In genomic region chr3:46495901-46496456, GRCh38 we compare ENCODE assay signal across 16 cellular contexts. TPM values are rescaled to one million over a fixed set of nuclear protein-coding genes. Genes with fewer than 3 reads are reported as not detected.
DNase-seq lines count a peak whose midpoint lies in the region; ATAC-seq, FAIRE-seq and TF ChIP-seq lines count a peak whose summit lies in the region.
"Had no signal": no experiment of that assay in that cellular context is flagged by ENCODE, and none has a peak within 500 bp of the region (broad histone marks: within the 10 kb centered on the region; RNA-seq: fewer than 3 reads in every experiment).

No MANE protein-coding gene starts in this region.

- H4K20me1 ChIP-seq in DOHH2 (ENCODE audit: control insufficient read depth, insufficient read depth, low read depth, low read length): no peaks in the 10 kb centered on the region
- no peaks in the 10 kb centered on the region for H4K20me1 ChIP-seq in K562 (replicated peaks; ENCODE audit: control insufficient read depth, insufficient read depth, low read length)

- no peaks in the 10 kb centered on the region for H3K9me2 ChIP-seq in DOHH2 (replicated peaks; ENCODE audit: control insufficient read depth, low read length)

- H3K18ac ChIP-seq in mesendoderm (ENCODE audit: low read length): peak overlapping the region; percentile 32

- POLR2A ChIA-PET in K562 (lab: Yijun Ruan, JAX): interaction anchor here (0.6 to 1.2 kb wide), 6 partner anchors 9 to 201 kb away, joined by 3 to 4 read pairs (median 3); no protein-coding TSS in a partner anchor

- H3K27ac Mint-ChIP-seq in endodermal cell: no peak overlapping the region
- H3K27ac Mint-ChIP-seq: activated naive CD8-positive, alpha-beta T cell treated with anti-CD3 and anti-CD28 coated beads for 36 hours had no signal

- peak overlapping the region; percentile 1 for H2BK15ac ChIP-seq in mesendoderm (replicated peaks; ENCODE audit: low read depth)

- intact Hi-C loops in K562 (cut with micrococcal nuclease): loop anchor here (1.0 kb wide), 1 partner anchor 62 kb away; no protein-coding TSS in a partner anchor

- H3K9ac ChIP-seq in K562 (ENCODE audit: insufficient read depth in 1 of 2, low read depth in 2 of 2, low read length in 2 of 2) (peak overlapping the region in 1 of 2 experiments; percentile 72; a peak in 1 of 4 replicates), mesendoderm (ENCODE audit: low read length) (no peak overlapping the region), endodermal cell (ENCODE audit: extremely low read depth, low read length, poor library complexity, severe bottlenecking) (no peak overlapping the region)

- no peak for FAIRE-seq in K562 (lab: Jason Lieb, UNC)

- peaks cover 16% of the 10 kb centered on the region for H3K9me3 Mint-ChIP-seq in endodermal cell
- H3K9me3 Mint-ChIP-seq: activated naive CD8-positive, alpha-beta T cell treated with anti-CD3 and anti-CD28 coated beads for 36 hours; CD8-positive, alpha-beta memory T cell; naive thymus-derived CD4-positive, alpha-beta T cell had no signal

- peaks cover 3% of the 10 kb centered on the region for H3K27me3 Mint-ChIP-seq in endodermal cell (ENCODE audit: insufficient read depth)
- H3K27me3 Mint-ChIP-seq: activated naive CD8-positive, alpha-beta T cell treated with anti-CD3 and anti-CD28 coated beads for 36 hours; CD8-positive, alpha-beta memory T cell had no signal

- H3K27ac ChIP-seq in DOHH2 (ENCODE audit: low read depth, low read length) (peak overlapping the region; percentile 6; the same call in 1 of the 2 replicates), K562 (ENCODE audit: extremely low read depth, low read depth, low read length) (peak overlapping the region; percentile 41; the same call in 2 of the 3 replicates), mesendoderm (ENCODE audit: low read depth, low read length) (peak overlapping the region; percentile 69), caudate nucleus (ENCODE audit: low read depth, low read length) (no peak overlapping the region), endodermal cell (ENCODE audit: low read depth, low read length) (no peak overlapping the region)
- H3K27ac ChIP-seq: gastrocnemius medialis, right atrium auricular region had no signal

- DNase-seq in LHCN-M2 (ENCODE audit: low read depth) (peak; percentile 55), K562 (ENCODE audit: extremely low read depth in 1 of 4, low spot score in 3 of 4) (no peak), mesendoderm (peak; percentile 64), caudate nucleus (lab: John Stamatoyannopoulos, UW) (no peak), midbrain (lab: John Stamatoyannopoulos, UW) (no peak), dermis blood vessel endothelial cell (no peak), endodermal cell (no peak)
- DNase-seq: cortex of kidney, gastrocnemius medialis, left cardiac atrium had no signal

- no peak overlapping the region for H3K4me3 ChIP-seq in DOHH2 (ENCODE audit: low read length)
- no peak overlapping the region for H3K4me3 ChIP-seq in K562
- H3K4me3 ChIP-seq in mesendoderm (ENCODE audit: low read length): no peak overlapping the region
- no peak overlapping the region for H3K4me3 ChIP-seq in endodermal cell (ENCODE audit: low read length)
- H3K4me3 ChIP-seq: gastrocnemius medialis, right atrium auricular region had no signal

- H4K8ac ChIP-seq in mesendoderm (ENCODE audit: low read depth, low read length): no peak overlapping the region

- in situ Hi-C loops in K562 (cut with MboI): no loop called here

- H3F3A ChIP-seq in DOHH2 (ENCODE audit: control insufficient read depth, insufficient read depth): no peaks in the 10 kb centered on the region; the same call in 1 of the 2 replicates

- peaks cover 4% of the 10 kb centered on the region for H3K36me3 Mint-ChIP-seq in endodermal cell (ENCODE audit: low read depth)
- H3K36me3 Mint-ChIP-seq: activated naive CD8-positive, alpha-beta T cell treated with anti-CD3 and anti-CD28 coated beads for 36 hours; CD8-positive, alpha-beta memory T cell; naive thymus-derived CD4-positive, alpha-beta T cell had no signal

- TF ChIP-seq RAD21 in K562 (CRISPR knock-in tag; conservative IDR thresholded peaks at IDR 0.05 in 1 of 2, IDR thresholded peaks at IDR 0.05 in 1 of 2): no peak

- H4K5ac ChIP-seq in mesendoderm (ENCODE audit: low read length): no peak overlapping the region

- H2BK120ac ChIP-seq in mesendoderm (ENCODE audit: low read depth, low read length): no peak overlapping the region

- H3K9me1 ChIP-seq in K562 (ENCODE audit: control insufficient read depth, insufficient read depth, low read length): no peaks in the 10 kb centered on the region

- H2BK5ac ChIP-seq in mesendoderm (ENCODE audit: low read length): peak overlapping the region; percentile 19

- no peaks in the 10 kb centered on the region for H3K27me3 ChIP-seq in DOHH2 (ENCODE audit: control insufficient read depth, low read length)
- no peaks in the 10 kb centered on the region for H3K27me3 ChIP-seq in K562 (ENCODE audit: control insufficient read depth in 2 of 2, insufficient read depth in 2 of 2, low read length in 2 of 2)
- no peaks in the 10 kb centered on the region for H3K27me3 ChIP-seq in mesendoderm (ENCODE audit: insufficient read depth, low read length, poor library complexity)
- H3K27me3 ChIP-seq in endodermal cell (ENCODE audit: control insufficient read depth, insufficient read depth, low read length, poor library complexity, severe bottlenecking): no peaks in the 10 kb centered on the region
- H3K27me3 ChIP-seq: gastrocnemius medialis, right atrium auricular region had no signal

- peak overlapping the region; percentile 64 for H3K4me2 ChIP-seq in DOHH2 (ENCODE audit: low read length)
- H3K4me2 ChIP-seq in K562 (ENCODE audit: insufficient read depth, low read length): no peak overlapping the region; the same call in 1 of the 2 replicates
- H3K4me2 ChIP-seq in mesendoderm (ENCODE audit: low read length): no peak overlapping the region

- CTCF ChIA-PET in K562 (lab: Yijun Ruan, JAX; ENCODE audit: low intra/inter-chr PET ratio): interaction anchor here (2.8 kb wide), 1 partner anchor 62 kb away, joined by 31 read pairs; no protein-coding TSS in a partner anchor

- H3K56ac ChIP-seq in mesendoderm (ENCODE audit: low read length): peak overlapping the region; percentile 0

- H3K4me1 Mint-ChIP-seq in endodermal cell: peaks cover 9% of the 10 kb centered on the region

- no peak overlapping the region for H3K4me3 Mint-ChIP-seq in endodermal cell
- H3K4me3 Mint-ChIP-seq: activated naive CD8-positive, alpha-beta T cell treated with anti-CD3 and anti-CD28 coated beads for 36 hours; CD8-positive, alpha-beta memory T cell; naive thymus-derived CD4-positive, alpha-beta T cell had no signal

- no peaks in the 10 kb centered on the region for H3K79me2 ChIP-seq in DOHH2 (ENCODE audit: control insufficient read depth, low read length)
- H3K79me2 ChIP-seq in K562 (ENCODE audit: control insufficient read depth, insufficient read depth, low read length): no peaks in the 10 kb centered on the region
- no peaks in the 10 kb centered on the region for H3K79me2 ChIP-seq in mesendoderm (ENCODE audit: control insufficient read depth, insufficient read depth, low read length)

- BruUV-seq in K562 (replicated peaks; lab: Mats Ljungman, UMichigan): no TSS peak

- H2AFZ ChIP-seq in K562 (ENCODE audit: low read depth, low read length): peak overlapping the region; percentile 75

- H2AK5ac ChIP-seq in mesendoderm (ENCODE audit: low read length): no peak overlapping the region

- no peak for ATAC-seq in K562
- ATAC-seq: gastrocnemius medialis, left cardiac atrium had no signal

- no peak for TF ChIP-seq POLR2A in K562 (conservative IDR thresholded peaks at IDR 0.05)

- TF ChIP-seq EP300 in K562 (IDR thresholded peaks at IDR 0.05; ENCODE audit: low read length): no peak

- TF ChIP-seq CTCF in DOHH2 (IDR thresholded peaks at IDR 0.05; ENCODE audit: low read depth, low read length, poor library complexity, severe bottlenecking) (no peak), K562 (IDR thresholded peaks at IDR 0.05 in 2 of 3, conservative IDR thresholded peaks at IDR 0.05 in 1 of 3; ENCODE audit: insufficient read depth in 2 of 3, low read depth in 1 of 3, low read length in 3 of 3) (no peak), endodermal cell (conservative IDR thresholded peaks at IDR 0.05) (no peak)

- H3K9me3 ChIP-seq in DOHH2 (ENCODE audit: control insufficient read depth, insufficient read depth, low read length) (no peaks in the 10 kb centered on the region), K562 (replicated peaks; ENCODE audit: control insufficient read depth, insufficient read depth, low read depth, low read length) (no peaks in the 10 kb centered on the region), endodermal cell (ENCODE audit: control insufficient read depth, low read length) (no peaks in the 10 kb centered on the region)
- H3K9me3 ChIP-seq: gastrocnemius medialis, right atrium auricular region had no signal

- H3K4ac ChIP-seq in mesendoderm (ENCODE audit: low read depth, low read length): no peak overlapping the region

- H3K23ac ChIP-seq in mesendoderm (ENCODE audit: low read length): no peak overlapping the region

- 52% methylated on average over 5 of the region's 5 CpGs for WGBS in K562 (ENCODE audit: insufficient coverage, low coverage, missing lambda C conversion rate)
- WGBS in mesendoderm (ENCODE audit: extremely low coverage, insufficient coverage, low lambda C conversion rate): no CpG with 5 or more reads among the region's 5 CpGs
- WGBS in endodermal cell (ENCODE audit: insufficient coverage in 1 of 2, insufficient read length in 1 of 2), 2 experiments: 91 to 98% methylated on average over 5 of the region's 5 CpGs

- H3K36me3 ChIP-seq in DOHH2 (ENCODE audit: control insufficient read depth, low read length) (no peaks in the 10 kb centered on the region), K562 (ENCODE audit: control insufficient read depth, insufficient read depth, low read length) (no peaks in the 10 kb centered on the region), mesendoderm (ENCODE audit: control insufficient read depth, insufficient read depth, low read length) (no peaks in the 10 kb centered on the region), endodermal cell (ENCODE audit: control insufficient read depth, insufficient read depth, low read length) (no peaks in the 10 kb centered on the region)
- H3K36me3 ChIP-seq: gastrocnemius medialis, right atrium auricular region had no signal

- no peaks in the 10 kb centered on the region for H3K79me1 ChIP-seq in mesendoderm (ENCODE audit: low read length)

- H3K4me1 ChIP-seq in DOHH2 (ENCODE audit: control insufficient read depth, low read length) (peaks cover 78% of the 10 kb centered on the region), K562 (replicated peaks in 1 of 2; ENCODE audit: control insufficient read depth in 2 of 2, insufficient read depth in 2 of 2, low read length in 2 of 2) (peaks cover 40 to 65% of the 10 kb centered on the region in 2 experiments; a peak in 4 of 5 replicates), mesendoderm (ENCODE audit: control insufficient read depth, low read depth, low read length) (peaks cover 3% of the 10 kb centered on the region), endodermal cell (ENCODE audit: control insufficient read depth, insufficient read depth, low read length) (no peaks in the 10 kb centered on the region)

RNA-seq across cellular contexts. Expression of gene RTP3, which starts 1.8 kb away (rescaled TPM):
- not detected in 2 replicates for total RNA-seq in LHCN-M2 (2014; rRNA removed)
- 0.04 TPM for polyA plus RNA-seq in LHCN-M2 (2012)
- not detected in 2 replicates for total RNA-seq in K562 (2011; cell fraction: chromatin; rRNA removed; ENCODE audit: low replicate concordance)
- total RNA-seq in K562 (2011; cell fraction: nucleolus; rRNA removed): not detected in 2 replicates
- total RNA-seq in K562 (2011; cell fraction: nucleoplasm; rRNA removed): not detected in 2 replicates
- total RNA-seq in K562 (2014; rRNA removed): not detected in 2 replicates
- not detected in 2 replicates for total RNA-seq in K562 (2014; rRNA removed; fragmentation: Illumina TruSeq; extraction: Trizol)
- total RNA-seq in K562 (2015; rRNA removed; fragmentation: Illumina TruSeq; extraction: Trizol): not detected in 2 replicates
- total RNA-seq in K562 (2021): not detected in 2 replicates
- not detected in 2 replicates for polyA plus RNA-seq in K562 (2011; rRNA removed)
- 0.04 TPM in 1 of 2 replicates, not detected in the other for polyA plus RNA-seq in K562 (2011; cell fraction: cytosol; rRNA removed)
- polyA plus RNA-seq in K562 (2011; cell fraction: nucleus; rRNA removed): not detected in 2 replicates
- 0.08 TPM in 1 of 2 replicates, not detected in the other for polyA plus RNA-seq in K562 (2012)
- polyA plus RNA-seq in K562 (2014; fragmentation: Illumina TruSeq; extraction: Trizol): not detected in 2 replicates
- not detected for polyA plus RNA-seq in K562 (2014; fragmentation: Nextera tagmentation; extraction: Ambion mirVana)
- polyA plus RNA-seq in K562 (2014; rRNA removed): not detected in 2 replicates
- not detected in 2 replicates for polyA minus RNA-seq in K562 (2011; rRNA and poly(A)+ RNA removed)
- polyA minus RNA-seq in K562 (2011; cell fraction: cytosol; rRNA and poly(A)+ RNA removed): not detected in 2 replicates
- not detected in 2 replicates for polyA minus RNA-seq in K562 (2011; cell fraction: nucleus; rRNA and poly(A)+ RNA removed)
- polyA plus RNA-seq in mesendoderm (2013, experiment 1 of 2): 0.10 TPM
- polyA plus RNA-seq in mesendoderm (2013, experiment 2 of 2): 0.11 TPM
- total RNA-seq in dermis blood vessel endothelial cell: not detected in 2 replicates
- total RNA-seq in endodermal cell: not detected
- not detected for polyA plus RNA-seq in endodermal cell (2013, experiment 1 of 2)
- polyA plus RNA-seq in endodermal cell (2013, experiment 2 of 2): not detected
- total RNA-seq: activated naive CD8-positive, alpha-beta T cell treated with anti-CD3 and anti-CD28 coated beads for 36 hours; CD8-positive, alpha-beta memory T cell; gastrocnemius medialis; left cardiac atrium; naive thymus-derived CD4-positive, alpha-beta T cell; right atrium auricular region; subcutaneous adipose tissue had no signal
- polyA plus RNA-seq: CD8-positive, alpha-beta memory T cell; naive thymus-derived CD4-positive, alpha-beta T cell had no signal

RNA-seq across cellular contexts. Expression of gene LTF, which starts 31.3 kb away (rescaled TPM):
- total RNA-seq in LHCN-M2 (2014; rRNA removed): 0.06 TPM in 1 of 2 replicates, not detected in the other
- polyA plus RNA-seq in LHCN-M2 (2012): 0.06 TPM
- total RNA-seq in K562 (2011; cell fraction: chromatin; rRNA removed; ENCODE audit: low replicate concordance): not detected in 2 replicates
- not detected in 2 replicates for total RNA-seq in K562 (2011; cell fraction: nucleolus; rRNA removed)
- total RNA-seq in K562 (2011; cell fraction: nucleoplasm; rRNA removed): not detected in 2 replicates
- 0.08 TPM in 1 of 2 replicates, not detected in the other for total RNA-seq in K562 (2014; rRNA removed)
- not detected in 2 replicates for total RNA-seq in K562 (2014; rRNA removed; fragmentation: Illumina TruSeq; extraction: Trizol)
- total RNA-seq in K562 (2015; rRNA removed; fragmentation: Illumina TruSeq; extraction: Trizol): 0.08 TPM in 1 of 2 replicates, not detected in the other
- total RNA-seq in K562 (2021): 0.07 and 0.13 TPM in 2 replicates
- not detected in 2 replicates for polyA plus RNA-seq in K562 (2011; rRNA removed)
- polyA plus RNA-seq in K562 (2011; cell fraction: cytosol; rRNA removed): not detected in 2 replicates
- not detected in 2 replicates for polyA plus RNA-seq in K562 (2011; cell fraction: nucleus; rRNA removed)
- 0.53 TPM in 1 of 2 replicates, not detected in the other for polyA plus RNA-seq in K562 (2012)
- not detected in 2 replicates for polyA plus RNA-seq in K562 (2014; fragmentation: Illumina TruSeq; extraction: Trizol)
- not detected for polyA plus RNA-seq in K562 (2014; fragmentation: Nextera tagmentation; extraction: Ambion mirVana)
- polyA plus RNA-seq in K562 (2014; rRNA removed): 0.71 TPM in 1 of 2 replicates, not detected in the other
- polyA minus RNA-seq in K562 (2011; rRNA and poly(A)+ RNA removed): not detected in 2 replicates
- polyA minus RNA-seq in K562 (2011; cell fraction: cytosol; rRNA and poly(A)+ RNA removed): not detected in 2 replicates
- not detected in 2 replicates for polyA minus RNA-seq in K562 (2011; cell fraction: nucleus; rRNA and poly(A)+ RNA removed)
- 0.39 TPM for polyA plus RNA-seq in mesendoderm (2013, experiment 1 of 2)
- polyA plus RNA-seq in mesendoderm (2013, experiment 2 of 2): 0.36 TPM
- 0.51 and 0.93 TPM in 2 replicates for total RNA-seq in dermis blood vessel endothelial cell
- total RNA-seq in endodermal cell: under 1 TPM; 0.24 to 0.31 TPM
- polyA plus RNA-seq in endodermal cell (2013, experiment 1 of 2): not detected
- polyA plus RNA-seq in endodermal cell (2013, experiment 2 of 2): not detected
- total RNA-seq: activated naive CD8-positive, alpha-beta T cell treated with anti-CD3 and anti-CD28 coated beads for 36 hours; CD8-positive, alpha-beta memory T cell had no signal
- polyA plus RNA-seq: CD8-positive, alpha-beta memory T cell; naive thymus-derived CD4-positive, alpha-beta T cell had no signal

Comparison
In these comparisons a context has a peak if more than half of its experiments do, and no peak if none do; other contexts are left out.
1. H3K27ac ChIP-seq: peak in DOHH2 (single experiment), K562 (single experiment) and mesendoderm (single experiment); none in caudate nucleus (single experiment) and endodermal cell (single experiment).
2. DNase-seq: peak in LHCN-M2 (single experiment) and mesendoderm (single experiment); none in K562 (0 of 4), caudate nucleus (0 of 61), midbrain (single experiment), dermis blood vessel endothelial cell (single experiment) and endodermal cell (single experiment).